9 cellular contexts compared by ENCODE assay signal in genomic region chr14:68507544-68508081, GRCh38.
DNase-seq lines count a peak whose midpoint lies in the region; ATAC-seq lines count a peak whose summit lies in the region.
"Had no signal": no experiment of that assay in that cellular context is flagged by ENCODE, and none has a peak within 500 bp of the region (broad histone marks: within the 10 kb centered on the region; RNA-seq: fewer than 3 reads in every experiment).

No MANE protein-coding gene starts in this region.

- no peaks in the 10 kb centered on the region for H3K9me3 Mint-ChIP-seq in activated CD4-positive, alpha-beta T cell treated with anti-CD3 and anti-CD28 coated beads, Interleukin-2, amount 10 ng/mL, durations not matched to agents 7 days and 5 days
- H3K9me3 Mint-ChIP-seq in stimulated activated naive CD8-positive, alpha-beta T cell treated with anti-CD3 and anti-CD28 coated beads, Interleukin-15, amount 100 ng/mL, for 72 hours = no peaks in the 10 kb centered on the region

- CTCF ChIA-PET in activated CD4-positive, alpha-beta T cell treated with anti-CD3 and anti-CD28 coated beads, Interleukin-2, amount 10 ng/mL, durations not matched to agents 7 days and 5 days (lab: Charles Lee) = interaction anchor here (0.8 to 1.2 kb wide), 4 partner anchors 18 to 80 kb away, joined by 3 to 5 read pairs (median 3); no protein-coding TSS in a partner anchor

- peaks cover 5% of the 10 kb centered on the region for H3K36me3 Mint-ChIP-seq in activated CD4-positive, alpha-beta T cell treated with anti-CD3 and anti-CD28 coated beads, Interleukin-2, amount 10 ng/mL, durations not matched to agents 7 days and 5 days (ENCODE audit: low read depth)

- DNase-seq in activated CD4-positive, alpha-beta T cell treated with anti-CD3 and anti-CD28 coated beads for 1 hour = peak; percentile 26
- DNase-seq in activated CD4-positive, alpha-beta T cell treated with anti-CD3 and anti-CD28 coated beads, Interleukin-2, amount 50 U/mL, for 48 hours = no peak
- peak; percentile 16 for DNase-seq in activated CD4-positive, alpha-beta T cell treated with anti-CD3 and anti-CD28 coated beads, Interleukin-2, amount 10 ng/mL, durations not matched to agents 7 days and 5 days
- DNase-seq in globus pallidus (ENCODE audit: low spot score) = peak; percentile 29
- DNase-seq in stimulated activated naive CD8-positive, alpha-beta T cell treated with anti-CD3 and anti-CD28 coated beads, Interleukin-15, amount 100 ng/mL, for 72 hours = no peak
- DNase-seq in GM19238 (ENCODE audit: insufficient read length, low spot score) = no peak
- no peak for DNase-seq in NCI-H774 (lab: John Stamatoyannopoulos, UW)
- DNase-seq: NCI-H1092 treated with DMSO at 0.1 percent for 48 hours had no signal

- peak overlapping the region; percentile 83 for H3K27ac Mint-ChIP-seq in activated CD4-positive, alpha-beta T cell treated with anti-CD3 and anti-CD28 coated beads, Interleukin-2, amount 10 ng/mL, durations not matched to agents 7 days and 5 days
- peak overlapping the region in 1 of 2 donors; percentile 42 for H3K27ac Mint-ChIP-seq in stimulated activated naive CD8-positive, alpha-beta T cell treated with anti-CD3 and anti-CD28 coated beads, Interleukin-15, amount 100 ng/mL, for 72 hours

- no peak for ATAC-seq in stimulated activated naive CD8-positive, alpha-beta T cell treated with anti-CD3 and anti-CD28 coated beads, Interleukin-15, amount 100 ng/mL, for 72 hours
- ATAC-seq in HG03378 (IDR thresholded peaks at IDR 0.05; ENCODE audit: unreplicated experiment) = no peak

- H3K27me3 Mint-ChIP-seq in activated CD4-positive, alpha-beta T cell treated with anti-CD3 and anti-CD28 coated beads, Interleukin-2, amount 10 ng/mL, durations not matched to agents 7 days and 5 days = no peaks in the 10 kb centered on the region
- H3K27me3 Mint-ChIP-seq in stimulated activated naive CD8-positive, alpha-beta T cell treated with anti-CD3 and anti-CD28 coated beads, Interleukin-15, amount 100 ng/mL, for 72 hours = no peaks in the 10 kb centered on the region

- POLR2A ChIA-PET in activated CD4-positive, alpha-beta T cell treated with anti-CD3 and anti-CD28 coated beads, Interleukin-2, amount 10 ng/mL, durations not matched to agents 7 days and 5 days (lab: Charles Lee) = interaction anchor here (0.7 kb wide), 1 partner anchor 341 kb away, joined by 3 read pairs; no protein-coding TSS in a partner anchor

- no peak overlapping the region for H3K4me3 Mint-ChIP-seq in activated CD4-positive, alpha-beta T cell treated with anti-CD3 and anti-CD28 coated beads, Interleukin-2, amount 10 ng/mL, durations not matched to agents 7 days and 5 days
- H3K4me3 Mint-ChIP-seq in stimulated activated naive CD8-positive, alpha-beta T cell treated with anti-CD3 and anti-CD28 coated beads, Interleukin-15, amount 100 ng/mL, for 72 hours = peak overlapping the region; percentile 6 to 81

- peaks cover 35% of the 10 kb centered on the region for H3K4me1 Mint-ChIP-seq in activated CD4-positive, alpha-beta T cell treated with anti-CD3 and anti-CD28 coated beads, Interleukin-2, amount 10 ng/mL, durations not matched to agents 7 days and 5 days
- peaks cover 57% of the 10 kb centered on the region for H3K4me1 Mint-ChIP-seq in stimulated activated naive CD8-positive, alpha-beta T cell treated with anti-CD3 and anti-CD28 coated beads, Interleukin-15, amount 100 ng/mL, for 72 hours

Comparison
In these comparisons a context has a peak if more than half of its experiments do, and no peak if none do; other contexts are left out.
1. DNase-seq: peak in activated CD4-positive, alpha-beta T cell treated with anti-CD3 and anti-CD28 coated beads for 1 hour (single experiment), activated CD4-positive, alpha-beta T cell treated with anti-CD3 and anti-CD28 coated beads, Interleukin-2, amount 10 ng/mL, durations not matched to agents 7 days and 5 days (single experiment) and globus pallidus (single experiment); none in activated CD4-positive, alpha-beta T cell treated with anti-CD3 and anti-CD28 coated beads, Interleukin-2, amount 50 U/mL, for 48 hours (0 of 2), stimulated activated naive CD8-positive, alpha-beta T cell treated with anti-CD3 and anti-CD28 coated beads, Interleukin-15, amount 100 ng/mL, for 72 hours (0 of 2), GM19238 (single experiment) and NCI-H774 (single experiment).